In the genomic region with DNA sequence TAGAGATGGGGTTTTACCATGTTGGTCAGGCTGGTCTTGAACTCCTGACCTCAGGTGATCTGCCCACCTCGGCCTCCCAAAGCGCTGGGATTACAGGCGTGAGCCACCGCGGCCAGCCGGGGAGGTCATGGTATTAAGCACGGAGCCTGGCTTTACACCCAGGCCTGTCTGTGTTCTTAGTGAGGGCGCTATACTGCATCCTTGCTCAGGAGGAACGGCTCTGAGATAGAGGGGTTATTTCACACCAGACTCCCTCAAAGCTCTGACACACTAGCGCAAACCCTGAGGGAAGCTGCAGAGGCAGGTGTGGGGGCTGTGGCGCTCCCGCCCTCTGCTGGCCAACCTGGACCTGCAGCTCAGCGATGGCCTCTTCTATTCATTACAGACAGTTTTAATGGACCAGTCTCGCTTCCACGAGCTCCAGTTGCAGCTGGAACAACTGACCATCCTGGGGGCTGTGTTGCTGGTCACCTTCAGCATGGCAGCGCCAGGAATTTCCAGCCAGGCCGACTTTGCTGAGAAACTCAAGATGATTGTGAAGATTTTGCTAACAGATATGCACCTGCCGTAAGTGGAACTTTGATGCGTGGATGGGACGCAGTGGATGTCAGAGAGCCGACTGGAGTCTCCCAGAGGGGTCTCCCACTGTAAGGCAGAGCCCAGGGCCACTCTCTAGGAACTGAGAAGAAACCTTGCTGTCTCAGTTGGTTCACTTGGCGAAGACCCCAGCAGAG, we compare ENCODE assay signal across 8 cellular contexts. TPM values are rescaled to one million over a fixed set of nuclear protein-coding genes. Genes with fewer than 3 reads are reported as not detected.
DNase-seq lines count a peak whose midpoint lies in the region; ATAC-seq and TF ChIP-seq lines count a peak whose summit lies in the region.

No MANE protein-coding gene starts in this region.

- TF ChIP-seq EP300 in gastroesophageal sphincter (IDR thresholded peaks at IDR 0.05) = no peak

- no peaks in the 10 kb centered on the region for H3K9me3 Mint-ChIP-seq in osteocyte (ENCODE audit: unreplicated experiment)

- in situ Hi-C loops in KBM-7 (cut with MboI; ENCODE audit: low pct_unique_long_range_greater_than_20kb, low sequenced_read_pairs) = no loop called here

- DNase-seq in AG10803 (ENCODE audit: low read depth) (peak; percentile 57), KBM-7 (peak; percentile 86), SHP77 treated with DMSO at 0.1 percent for 48 hours (lab: John Stamatoyannopoulos, UW) (peak; percentile 41), osteocyte (ENCODE audit: extremely low spot score, unreplicated experiment) (peak; percentile 87), tibial artery (peak in 1 of 2 donors; percentile 55)
- peak; percentile 56 for DNase-seq in activated effector memory CD4-positive, alpha-beta T cell treated with Interleukin-2 at 50 U/mL for 16 hours

- peak; percentile 90 for TF ChIP-seq CTCF in AG10803 (conservative IDR thresholded peaks at IDR 0.05; ENCODE audit: low read length)
- peak; percentile 79 to 89 (median 82) for TF ChIP-seq CTCF in gastroesophageal sphincter (IDR thresholded peaks at IDR 0.05)
- TF ChIP-seq CTCF in osteocyte (IDR thresholded peaks at IDR 0.05) = peak; percentile 93
- peak; percentile 68 to 72 for TF ChIP-seq CTCF in tibial artery (IDR thresholded peaks at IDR 0.05)

- peaks cover 19% of the 10 kb centered on the region for H3K4me1 Mint-ChIP-seq in osteocyte (ENCODE audit: unreplicated experiment)

- H3K36me3 ChIP-seq in gastroesophageal sphincter (peaks cover 0 to 98% of the 10 kb centered on the region in 2 donors), tibial artery (peaks cover 44 to 95% (median 84%) of the 10 kb centered on the region in 3 donors)

- H3K4me3 ChIP-seq in AG10803 (ENCODE audit: low read length) = no peak overlapping the region
- no peak overlapping the region for H3K4me3 ChIP-seq in gastroesophageal sphincter
- H3K4me3 ChIP-seq in tibial artery = no peak overlapping the region

- H3K4me1 ChIP-seq in gastroesophageal sphincter = peaks cover 0 to 37% (median 0%) of the 10 kb centered on the region in 3 donors
- H3K4me1 ChIP-seq in tibial artery = no peaks in the 10 kb centered on the region

- 100% methylated on average over 3 of the region's 22 CpGs; no CpG with 5 or more reads in 1 of the 2 donors for WGBS in gastroesophageal sphincter (ENCODE audit: low coverage in 1 of 2), 2 donors

- ATAC-seq in GM19351 (IDR thresholded peaks at IDR 0.05; ENCODE audit: unreplicated experiment) (peak; percentile 66), gastroesophageal sphincter (peak; percentile 60)

- no peak overlapping the region for H3K27ac Mint-ChIP-seq in osteocyte (ENCODE audit: unreplicated experiment)

- H3K27me3 ChIP-seq in gastroesophageal sphincter (no peaks in the 10 kb centered on the region), tibial artery (no peaks in the 10 kb centered on the region)

- peaks cover 31% of the 10 kb centered on the region for H3K36me3 Mint-ChIP-seq in osteocyte (ENCODE audit: unreplicated experiment)

- H3K27me3 Mint-ChIP-seq in osteocyte (ENCODE audit: unreplicated experiment) = no peaks in the 10 kb centered on the region

- TF ChIP-seq POLR2A in gastroesophageal sphincter (IDR thresholded peaks at IDR 0.05) = no peak

- H3K27ac ChIP-seq in gastroesophageal sphincter (no peak overlapping the region), tibial artery (no peak overlapping the region)

- no peaks in the 10 kb centered on the region for H3K9me3 ChIP-seq in gastroesophageal sphincter
- no peaks in the 10 kb centered on the region for H3K9me3 ChIP-seq in tibial artery

- intact Hi-C loops in tibial artery (cut with DNase I; ENCODE audit: low total_unique reads) = loop anchor here (5.0 kb wide), 1 partner anchor 103 kb away; no protein-coding TSS in a partner anchor

- H3K4me3 Mint-ChIP-seq in osteocyte (ENCODE audit: unreplicated experiment) = no peak overlapping the region

RNA-seq across cellular contexts. Expression of a gene that starts 26.2 kb away (rescaled TPM):
- 10 to 100 TPM; 33.5 to 73.6 (median 55.4) TPM for total RNA-seq in gastroesophageal sphincter
- total RNA-seq in osteocyte = 24.2 and 26.2 TPM in 2 replicates

RNA-seq across cellular contexts. Expression of a gene that starts 49.9 kb away (rescaled TPM):
- 1 to 10 TPM in 3 of 4 donors, under 1 TPM in 1; 0.27 to 4.2 (median 1.9) TPM for total RNA-seq in gastroesophageal sphincter
- total RNA-seq in osteocyte = 2.9 and 3.7 TPM in 2 replicates
